In the genomic region with DNA sequence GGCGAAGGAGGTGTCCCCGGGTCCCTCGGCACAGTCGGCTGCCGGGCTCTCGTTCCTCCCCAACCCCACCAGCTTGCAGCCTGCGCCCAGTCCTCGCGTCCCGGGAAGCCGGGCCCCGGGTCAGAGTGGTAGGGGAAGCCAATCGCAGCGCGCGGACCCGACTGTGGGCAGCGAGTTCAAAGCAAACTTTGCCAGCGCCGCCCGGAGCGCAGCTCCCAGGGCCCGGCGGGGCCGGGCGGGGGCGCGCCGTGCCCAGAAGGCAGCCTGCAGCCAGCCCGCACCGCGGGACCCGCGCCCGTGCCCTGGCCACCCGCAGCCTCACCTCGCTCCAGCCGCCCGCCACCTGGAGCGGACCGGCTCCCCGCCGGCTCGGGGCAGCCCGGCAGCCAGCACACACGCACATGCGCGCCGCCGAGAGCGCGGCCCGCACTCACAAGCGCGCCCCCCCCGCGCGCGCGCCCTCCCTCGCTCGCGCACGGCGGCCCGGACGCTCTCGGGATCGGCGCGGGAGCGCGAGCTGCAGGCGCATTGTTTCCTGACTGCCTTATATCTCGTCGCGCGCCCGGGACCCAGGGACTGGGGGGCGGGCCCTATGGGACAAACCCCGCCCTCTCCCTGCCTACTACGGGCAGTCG, we compare ENCODE assay signal across 8 cellular contexts. TPM values are rescaled to one million over a fixed set of nuclear protein-coding genes. Genes with fewer than 3 reads are reported as not detected.
DNase-seq lines count a peak whose midpoint lies in the region; ATAC-seq and TF ChIP-seq lines count a peak whose summit lies in the region.

A gene with protein sequence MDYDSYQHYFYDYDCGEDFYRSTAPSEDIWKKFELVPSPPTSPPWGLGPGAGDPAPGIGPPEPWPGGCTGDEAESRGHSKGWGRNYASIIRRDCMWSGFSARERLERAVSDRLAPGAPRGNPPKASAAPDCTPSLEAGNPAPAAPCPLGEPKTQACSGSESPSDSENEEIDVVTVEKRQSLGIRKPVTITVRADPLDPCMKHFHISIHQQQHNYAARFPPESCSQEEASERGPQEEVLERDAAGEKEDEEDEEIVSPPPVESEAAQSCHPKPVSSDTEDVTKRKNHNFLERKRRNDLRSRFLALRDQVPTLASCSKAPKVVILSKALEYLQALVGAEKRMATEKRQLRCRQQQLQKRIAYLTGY (minus strand): TSS at position 432 of the 635 bp plus-strand sequence. CDS start 483 bp downstream, outside the sequence.

- peaks cover 9% of the 10 kb centered on the region for H3K4me1 ChIP-seq in Panc1 (ENCODE audit: control insufficient read depth, insufficient read depth, low read length)
- H3K4me1 ChIP-seq in stomach smooth muscle (ENCODE audit: control insufficient read depth, insufficient read depth, low read length), result peaks cover 19% of the 10 kb centered on the region

- BruUV-seq in Panc1 (replicated peaks; lab: Mats Ljungman, UMichigan), result no TSS peak

- peak within 1 kb of the TSS; percentile 88 for H3K4me3 Mint-ChIP-seq in nephron progenitor cell

- peaks cover 3% of the 10 kb centered on the region for H3K9me3 Mint-ChIP-seq in nephron progenitor cell

- no peaks in the 10 kb centered on the region for H3K36me3 Mint-ChIP-seq in nephron progenitor cell (ENCODE audit: low read depth)

- H3K9ac ChIP-seq in stomach smooth muscle (ENCODE audit: low read length in 2 of 2), result no peak within 1 kb of the TSS

- H3K27ac ChIP-seq in Panc1 (ENCODE audit: low read length), result no peak within 1 kb of the TSS
- H3K27ac ChIP-seq in stomach smooth muscle (ENCODE audit: low read length), result no peak within 1 kb of the TSS

- peaks cover 42% of the 10 kb centered on the region for H3K4me1 Mint-ChIP-seq in nephron progenitor cell

- CTCF ChIA-PET in Panc1 (lab: Charles Lee), result interaction anchor here (0.5 to 1.5 kb wide), 10 partner anchors 13 to 295 kb away, joined by 3 to 11 read pairs (median 4); no protein-coding TSS in a partner anchor

- H3K4me3 ChIP-seq in Panc1 (ENCODE audit: low read depth in 2 of 2, low read length in 2 of 2) (peak within 1 kb of the TSS; percentile 52 to 60), fibroblast of villous mesenchyme (ENCODE audit: low read depth, low read length) (peak within 1 kb of the TSS; percentile 65), stomach smooth muscle (ENCODE audit: low read length in 2 of 2) (peak within 1 kb of the TSS; percentile 72 to 78)

- H3K9me3 ChIP-seq in Panc1 (ENCODE audit: control insufficient read depth, insufficient read depth, low read depth, low read length), result no peaks in the 10 kb centered on the region
- no peaks in the 10 kb centered on the region for H3K9me3 ChIP-seq in stomach smooth muscle (ENCODE audit: control insufficient read depth in 2 of 2, low read length in 2 of 2)

- in situ Hi-C loops in Panc1 (cut with HindIII; ENCODE audit: low pct_unique_long_range_greater_than_20kb, low sequenced_read_pairs), result no loop called here

- H3K27me3 ChIP-seq in Panc1 (ENCODE audit: control insufficient read depth, insufficient read depth, low read length), result peaks cover 16% of the 10 kb centered on the region
- peaks cover 24 to 33% of the 10 kb centered on the region in 2 donors for H3K27me3 ChIP-seq in stomach smooth muscle (ENCODE audit: control insufficient read depth in 1 of 2, insufficient read depth in 2 of 2, low read length in 2 of 2)

- peak; percentile 100 for DNase-seq in COR-L47 (lab: John Stamatoyannopoulos, UW)
- peak; percentile 82 for DNase-seq in HK-2 (ENCODE audit: unreplicated experiment)
- no peak for DNase-seq in Panc1 (ENCODE audit: low read depth, low spot score)
- peak; percentile 42 for DNase-seq in activated T-helper 1 cell treated with Interleukin-2 at 50 U/mL for 16 hours (ENCODE audit: low read depth)
- no peak for DNase-seq in fibroblast of villous mesenchyme (ENCODE audit: low read depth)
- DNase-seq in nephron progenitor cell, result peak; percentile 85

- H3K36me3 ChIP-seq in Panc1 (ENCODE audit: control insufficient read depth, insufficient read depth, low read length), result no peaks in the 10 kb centered on the region
- no peaks in the 10 kb centered on the region for H3K36me3 ChIP-seq in stomach smooth muscle (ENCODE audit: control insufficient read depth in 2 of 2, insufficient read depth in 2 of 2, low read length in 2 of 2)

- peaks cover 44% of the 10 kb centered on the region for H3K27me3 Mint-ChIP-seq in nephron progenitor cell (ENCODE audit: low read depth, poor library complexity)

- H3K27ac Mint-ChIP-seq in nephron progenitor cell, result no peak within 1 kb of the TSS

- intact Hi-C loops in Panc1 (cut with micrococcal nuclease; ENCODE audit: unreplicated experiment), result loop anchor here (5.0 kb wide), 1 partner anchor 84 kb away; no protein-coding TSS in a partner anchor

- peak; percentile 73 for ATAC-seq in GM19455 (IDR thresholded peaks at IDR 0.05; ENCODE audit: unreplicated experiment)
- peak; percentile 92 for ATAC-seq in Panc1

- no peak for TF ChIP-seq CTCF in Panc1 (IDR thresholded peaks at IDR 0.05)
- no peak for TF ChIP-seq CTCF in fibroblast of villous mesenchyme (IDR thresholded peaks at IDR 0.05; ENCODE audit: insufficient read depth, low read depth, low read length)
- no peak for TF ChIP-seq CTCF in nephron progenitor cell (IDR thresholded peaks at IDR 0.05)

- POLR2A ChIA-PET in Panc1 (lab: Charles Lee), result interaction anchor here (0.6 kb wide), 1 partner anchor 50 kb away, joined by 3 read pairs; no protein-coding TSS in a partner anchor

RNA-seq across cellular contexts. Expression of the gene that starts here (rescaled TPM):
- total RNA-seq in Panc1 (2021; ENCODE audit: unreplicated experiment) (2.0 TPM), fibroblast of villous mesenchyme (under 0.01 TPM in 1 of 2 replicates, not detected in the other)
- polyA plus RNA-seq in Panc1 (2012; ENCODE audit: insufficient read length), result 1.1 TPM

Comparison
In these comparisons a context has a peak if more than half of its experiments do, and no peak if none do; other contexts are left out.
1. DNase-seq: peak in COR-L47 (single experiment), HK-2 (single experiment), activated T-helper 1 cell treated with Interleukin-2 at 50 U/mL for 16 hours (single experiment) and nephron progenitor cell (single experiment); none in Panc1 (single experiment) and fibroblast of villous mesenchyme (single experiment).
2. Peak in every context shown above with its lines, with median percentiles within 50 percentile points of each other: H3K4me3 ChIP-seq.